ENCODE assay signal across 8 cellular contexts in genomic region chr19:49889687-49890348, GRCh38. TPM values are rescaled to one million over a fixed set of nuclear protein-coding genes. Genes with fewer than 3 reads are reported as not detected.
DNase-seq lines count a peak whose midpoint lies in the region; ATAC-seq and TF ChIP-seq lines count a peak whose summit lies in the region.

No MANE protein-coding gene starts in this region.

- H3K4me2 ChIP-seq in fibroblast of lung (ENCODE audit: extremely low read depth, insufficient read depth, low read length), result peak overlapping the region; percentile 32
- no peak overlapping the region for H3K4me2 ChIP-seq in neural cell (ENCODE audit: low read length)

- no peaks in the 10 kb centered on the region for H3K9me3 Mint-ChIP-seq in activated T-cell treated with anti-CD3 and anti-CD28 coated beads, Interleukin-2, amount 50 U/mL, for 24 hours
- no peaks in the 10 kb centered on the region for H3K9me3 Mint-ChIP-seq in stimulated activated naive CD8-positive, alpha-beta T cell treated with anti-CD3 and anti-CD28 coated beads, Interleukin-15, Interleukin-2, amounts not matched to agents 100 ng/mL and 50 ng/mL, for 24 hours

- peaks cover 34% of the 10 kb centered on the region for H3K4me1 Mint-ChIP-seq in activated T-cell treated with anti-CD3 and anti-CD28 coated beads, Interleukin-2, amount 50 U/mL, for 24 hours (ENCODE audit: low read depth)
- H3K4me1 Mint-ChIP-seq in stimulated activated naive CD8-positive, alpha-beta T cell treated with anti-CD3 and anti-CD28 coated beads, Interleukin-15, Interleukin-2, amounts not matched to agents 100 ng/mL and 50 ng/mL, for 24 hours (ENCODE audit: low read depth), result peaks cover 24% of the 10 kb centered on the region

- H2AFZ ChIP-seq in fibroblast of lung (ENCODE audit: low read length) (no peak overlapping the region), neural cell (ENCODE audit: low read depth, low read length) (no peak overlapping the region)

- H3K4me3 Mint-ChIP-seq in activated T-cell treated with anti-CD3 and anti-CD28 coated beads, Interleukin-2, amount 50 U/mL, for 24 hours, result peak overlapping the region; percentile 63
- H3K4me3 Mint-ChIP-seq in stimulated activated naive CD8-positive, alpha-beta T cell treated with anti-CD3 and anti-CD28 coated beads, Interleukin-15, Interleukin-2, amounts not matched to agents 100 ng/mL and 50 ng/mL, for 24 hours, result peak overlapping the region; percentile 64

- H3K27ac ChIP-seq in fibroblast of lung (ENCODE audit: insufficient read depth, low read length) (no peak overlapping the region), neural cell (ENCODE audit: low read length) (no peak overlapping the region)

- no peak overlapping the region for H3K4me3 ChIP-seq in fibroblast of lung (replicated peaks in 1 of 4; ENCODE audit: control extremely low read depth in 1 of 4, insufficient read depth in 1 of 4, low read depth in 3 of 4, low read length in 4 of 4)
- peak overlapping the region; percentile 56 for H3K4me3 ChIP-seq in neural cell (ENCODE audit: low read length)

- no peaks in the 10 kb centered on the region for H4K20me1 ChIP-seq in fibroblast of lung (ENCODE audit: control insufficient read depth, extremely low read depth, insufficient read depth, low read length)
- no peaks in the 10 kb centered on the region for H4K20me1 ChIP-seq in neural cell (ENCODE audit: insufficient read depth)

- H3F3A ChIP-seq in neural cell (ENCODE audit: insufficient read depth, low read length, poor library complexity, severe bottlenecking), result no peaks in the 10 kb centered on the region

- H3K36me3 ChIP-seq in fibroblast of lung (ENCODE audit: control insufficient read depth, insufficient read depth, low read length) (peaks cover under 1% of the 10 kb centered on the region), neural cell (ENCODE audit: insufficient read depth, low read length) (no peaks in the 10 kb centered on the region)

- no peak for TF ChIP-seq EP300 in neural cell (conservative IDR thresholded peaks at IDR 0.05; ENCODE audit: poor library complexity, severe bottlenecking)

- TF ChIP-seq RAD21 in neural cell (conservative IDR thresholded peaks at IDR 0.05), result no peak

- H3K9me3 ChIP-seq in fibroblast of lung (ENCODE audit: control insufficient read depth, insufficient read depth, low read depth, low read length) (no peaks in the 10 kb centered on the region), neural cell (ENCODE audit: low read length) (no peaks in the 10 kb centered on the region)

- H3K27me3 ChIP-seq in fibroblast of lung (ENCODE audit: control insufficient read depth, insufficient read depth, low read length), result no peaks in the 10 kb centered on the region
- H3K27me3 ChIP-seq in neural cell (ENCODE audit: insufficient read depth, low read depth, low read length), result peaks cover 8% of the 10 kb centered on the region

- no peak overlapping the region for H3K9ac ChIP-seq in fibroblast of lung (ENCODE audit: insufficient read depth, low read length)
- H3K9ac ChIP-seq in neural cell (ENCODE audit: low read length), result no peak overlapping the region

- H3K79me2 ChIP-seq in fibroblast of lung (ENCODE audit: control insufficient read depth, insufficient read depth, low read length), result no peaks in the 10 kb centered on the region
- no peaks in the 10 kb centered on the region for H3K79me2 ChIP-seq in neural cell (replicated peaks; ENCODE audit: insufficient read depth, low read length)

- H3K27me3 Mint-ChIP-seq in activated T-cell treated with anti-CD3 and anti-CD28 coated beads, Interleukin-2, amount 50 U/mL, for 24 hours, result no peaks in the 10 kb centered on the region
- H3K27me3 Mint-ChIP-seq in stimulated activated naive CD8-positive, alpha-beta T cell treated with anti-CD3 and anti-CD28 coated beads, Interleukin-15, Interleukin-2, amounts not matched to agents 100 ng/mL and 50 ng/mL, for 24 hours, result no peaks in the 10 kb centered on the region

- H3K4me1 ChIP-seq in fibroblast of lung (ENCODE audit: control insufficient read depth, extremely low read depth, insufficient read depth, low read length), result peaks cover 3% of the 10 kb centered on the region

- no peak for ATAC-seq in GM19395 (IDR thresholded peaks at IDR 0.05; ENCODE audit: unreplicated experiment)
- ATAC-seq in HG03457 (IDR thresholded peaks at IDR 0.05; ENCODE audit: unreplicated experiment), result no peak

- peak; percentile 71 for DNase-seq in CMK (ENCODE audit: low read depth)
- peak; percentile 83 for DNase-seq in NCI-H146 (lab: John Stamatoyannopoulos, UW)
- DNase-seq in activated T-cell treated with anti-CD3 and anti-CD28 coated beads, Interleukin-2, amount 50 U/mL, for 24 hours, result peak; percentile 82
- peak; percentile 67 to 71 for DNase-seq in fibroblast of lung (ENCODE audit: low read depth in 2 of 2)

- peak overlapping the region; percentile 73 for H3K27ac Mint-ChIP-seq in activated T-cell treated with anti-CD3 and anti-CD28 coated beads, Interleukin-2, amount 50 U/mL, for 24 hours
- H3K27ac Mint-ChIP-seq in stimulated activated naive CD8-positive, alpha-beta T cell treated with anti-CD3 and anti-CD28 coated beads, Interleukin-15, Interleukin-2, amounts not matched to agents 100 ng/mL and 50 ng/mL, for 24 hours, result peak overlapping the region; percentile 51

- H3K36me3 Mint-ChIP-seq in activated T-cell treated with anti-CD3 and anti-CD28 coated beads, Interleukin-2, amount 50 U/mL, for 24 hours (ENCODE audit: low read depth), result peaks cover 52% of the 10 kb centered on the region
- H3K36me3 Mint-ChIP-seq in stimulated activated naive CD8-positive, alpha-beta T cell treated with anti-CD3 and anti-CD28 coated beads, Interleukin-15, Interleukin-2, amounts not matched to agents 100 ng/mL and 50 ng/mL, for 24 hours (ENCODE audit: low read depth), result peaks cover 15% of the 10 kb centered on the region

- H3K9me2 ChIP-seq in neural cell (ENCODE audit: insufficient read depth, low read length), result no peaks in the 10 kb centered on the region

- TF ChIP-seq CTCF in fibroblast of lung (conservative IDR thresholded peaks at IDR 0.05 in 1 of 2, IDR thresholded peaks at IDR 0.05 in 1 of 2; ENCODE audit: low read depth in 1 of 2, low read length in 2 of 2) (peak; percentile 45 to 60), neural cell (IDR thresholded peaks at IDR 0.05; ENCODE audit: poor library complexity, severe bottlenecking) (peak; percentile 67)

TF ChIP-seq in neural cell, 6 proteins besides CTCF, POLR2A, EP300 and RAD21 (continues in another document):
- TF ChIP-seq REST (IDR thresholded peaks at IDR 0.05; ENCODE audit: borderline replicate concordance) (no peak), MXI1 (conservative IDR thresholded peaks at IDR 0.05; ENCODE audit: poor library complexity, severe bottlenecking) (peak; percentile 18), EZH2 (IDR thresholded peaks at IDR 0.05; ENCODE audit: borderline replicate concordance, insufficient read depth, low read length, poor library complexity, severe bottlenecking) (no peak), TAF1 (IDR thresholded peaks at IDR 0.05; ENCODE audit: low read depth) (no peak), SMC3 (conservative IDR thresholded peaks at IDR 0.05; ENCODE audit: poor library complexity) (peak; percentile 36)

RNA-seq across cellular contexts. Expression of gene IL4I1, which starts 6.9 kb away (rescaled TPM):
- total RNA-seq in fibroblast of lung, result 1.2 and 1.5 TPM in 2 replicates
- 0.09 and 0.21 TPM in 2 replicates for polyA plus RNA-seq in fibroblast of lung
- polyA plus RNA-seq in fibroblast of lung (2012), result 0.52 and 0.58 TPM in 2 replicates
- polyA minus RNA-seq in fibroblast of lung (ENCODE audit: low replicate concordance), result 0.79 TPM in 1 of 2 replicates, not detected in the other
- polyA plus RNA-seq in neural cell, result not detected in 2 replicates
- not detected in 2 replicates for polyA minus RNA-seq in neural cell

RNA-seq across cellular contexts. Expression of gene TBC1D17, which starts 12.3 kb away (rescaled TPM):
- 10.0 and 19.5 TPM in 2 replicates for total RNA-seq in fibroblast of lung
- polyA plus RNA-seq in fibroblast of lung, result 32.5 and 34.2 TPM in 2 replicates
- 42.3 and 47.1 TPM in 2 replicates for polyA plus RNA-seq in fibroblast of lung (2012)
- 111 and 165 TPM in 2 replicates for polyA minus RNA-seq in fibroblast of lung (ENCODE audit: low replicate concordance)
- 13.1 and 13.2 TPM in 2 replicates for polyA plus RNA-seq in neural cell
- polyA minus RNA-seq in neural cell, result 9.3 and 10.5 TPM in 2 replicates

RNA-seq across cellular contexts. Expression of gene AKT1S1, which starts 12.7 kb away (rescaled TPM):
- total RNA-seq in fibroblast of lung, result 9.2 and 12.2 TPM in 2 replicates
- polyA plus RNA-seq in fibroblast of lung (37.4 and 51.3 TPM in 2 replicates), neural cell (4.8 and 7.4 TPM in 2 replicates)
- 54.8 and 74.5 TPM in 2 replicates for polyA plus RNA-seq in fibroblast of lung (2012)
- polyA minus RNA-seq in fibroblast of lung (ENCODE audit: low replicate concordance) (41.6 and 54.1 TPM in 2 replicates), neural cell (5.4 and 6.8 TPM in 2 replicates)

RNA-seq across cellular contexts. Expression of gene PNKP, which starts 22.4 kb away (rescaled TPM):
- total RNA-seq in fibroblast of lung, result 21.1 and 32.9 TPM in 2 replicates
- polyA plus RNA-seq in fibroblast of lung (11.0 and 17.0 TPM in 2 replicates), neural cell (43.1 and 43.6 TPM in 2 replicates)
- 25.9 and 35.8 TPM in 2 replicates for polyA plus RNA-seq in fibroblast of lung (2012)
- polyA minus RNA-seq in fibroblast of lung (ENCODE audit: low replicate concordance) (25.4 and 45.5 TPM in 2 replicates), neural cell (25.8 and 33.6 TPM in 2 replicates)

RNA-seq across cellular contexts. Expression of gene PTOV1, which starts 38.9 kb away (rescaled TPM):
- total RNA-seq in fibroblast of lung, result 35.2 and 56.0 TPM in 2 replicates
- polyA plus RNA-seq in fibroblast of lung (41.1 and 48.0 TPM in 2 replicates), neural cell (199 and 288 TPM in 2 replicates)
- polyA plus RNA-seq in fibroblast of lung (2012), result 108 and 129 TPM in 2 replicates
- polyA minus RNA-seq in fibroblast of lung (ENCODE audit: low replicate concordance) (108 and 136 TPM in 2 replicates), neural cell (122 and 133 TPM in 2 replicates)
